In the genomic region with DNA sequence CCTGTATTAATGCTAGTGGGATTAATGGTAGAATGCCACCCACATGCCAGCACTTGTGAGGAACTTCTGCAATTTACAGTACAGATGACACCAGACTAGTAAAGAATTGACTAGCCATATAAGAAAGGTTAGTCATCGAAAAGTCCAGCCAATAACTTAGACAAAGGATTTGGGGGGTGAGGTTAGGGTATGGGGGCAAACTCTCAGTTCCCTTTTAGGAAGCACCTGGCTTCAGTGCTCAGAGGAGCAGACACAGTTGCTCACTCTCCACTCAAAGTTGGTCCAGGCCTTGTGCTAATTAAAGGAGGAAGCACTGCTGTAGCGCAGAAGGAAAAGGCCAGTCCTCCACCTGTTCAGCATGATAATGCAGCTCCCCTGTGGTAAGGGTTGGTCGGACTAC, we compare ENCODE assay signal across 8 cellular contexts. TPM values are rescaled to one million over a fixed set of nuclear protein-coding genes. Genes with fewer than 3 reads are reported as not detected.
DNase-seq lines count a peak whose midpoint lies in the region; ATAC-seq, FAIRE-seq and TF ChIP-seq lines count a peak whose summit lies in the region.

No MANE protein-coding gene starts in this region.

- TF ChIP-seq CTCF in GM12865 (IDR thresholded peaks at IDR 0.05; ENCODE audit: insufficient read depth, low read depth, low read length, missing control alignments) (no peak), GM12878 (IDR thresholded peaks at IDR 0.05 in 2 of 3, conservative IDR thresholded peaks at IDR 0.05 in 1 of 3; ENCODE audit: control insufficient read depth in 2 of 3, extremely low read depth in 1 of 3, insufficient read depth in 1 of 3, low read depth in 3 of 3, low read length in 3 of 3) (no peak), coronary artery (IDR thresholded peaks at IDR 0.05) (no peak)

- H3K4me3 ChIP-seq in GM12865 (ENCODE audit: low read depth, low read length) (no peak overlapping the region), GM12878 (no peak overlapping the region), coronary artery (no peak overlapping the region)

- 17% methylated on average over 3 of the region's 3 CpGs for WGBS in GM12878 (ENCODE audit: insufficient coverage, insufficient replicate concordance, low lambda C conversion rate, missing lambda C conversion rate)

- DNase-seq in GM12865 (ENCODE audit: low read depth) = peak; percentile 79
- peak; percentile 72 for DNase-seq in GM12878 (ENCODE audit: low read depth, low spot score)
- no peak for DNase-seq in glomerular visceral epithelial cell (ENCODE audit: extremely low spot score)
- DNase-seq in anterior cingulate cortex (lab: John Stamatoyannopoulos, UW) = no peak
- DNase-seq in SKM-1 treated with dmso at 0.1 percent for 144 hours (lab: John Stamatoyannopoulos, UW; ENCODE audit: unreplicated experiment) = no peak
- no peak for DNase-seq in coronary artery (ENCODE audit: low spot score)

- SMC1A ChIA-PET in GM12878 (lab: Charles Lee; ENCODE audit: uncharacterized antibody, unreplicated experiment) = interaction anchor here (0.9 to 2.6 kb wide), 5 partner anchors 9 to 16 kb away, joined by 5 to 8 read pairs (median 6); no protein-coding TSS in a partner anchor

- RAD21 ChIA-PET in GM12878 (lab: Charles Lee; ENCODE audit: unreplicated experiment) = interaction anchor here (0.7 to 1.7 kb wide), 3 partner anchors 9 to 16 kb away, joined by 3 to 6 read pairs (median 4); no protein-coding TSS in a partner anchor

- CTCF ChIA-PET in GM12878 (lab: Yijun Ruan, JAX) = interaction anchor here (0.7 to 1.0 kb wide), 4 partner anchors 8 to 132 kb away, joined by 3 to 5 read pairs (median 3); no protein-coding TSS in a partner anchor

- H3K36me3 ChIP-seq in GM12878 (ENCODE audit: control insufficient read depth in 2 of 2, insufficient read depth in 2 of 2, low read length in 1 of 2) = 0 out of 4 replicates have a peak, but pooled peaks cover 0 to 4% of the 10 kb centered on the region in 2 experiments

- TF ChIP-seq EP300 in GM12878 (IDR thresholded peaks at IDR 0.05; ENCODE audit: borderline replicate concordance in 1 of 2, control insufficient read depth in 1 of 2, low read depth in 2 of 2, low read length in 2 of 2) = peak; percentile 81 to 95

- no peaks in the 10 kb centered on the region; the same call in 1 of the 3 replicates for H3K9me3 ChIP-seq in GM12878 (replicated peaks; ENCODE audit: control insufficient read depth, insufficient read depth, low read length)

- no peak overlapping the region for H3K9ac ChIP-seq in GM12878 (ENCODE audit: control insufficient read depth, insufficient read depth, low read length)

- no peaks in the 10 kb centered on the region for H4K20me1 ChIP-seq in GM12878 (ENCODE audit: control insufficient read depth, insufficient read depth)

- 0 out of 2 replicates have a peak, but pooled peaks have one; percentile 2 for TF ChIP-seq RAD21 in GM12878 (IDR thresholded peaks at IDR 0.05; ENCODE audit: insufficient read depth, low read depth, low read length)

- POLR2A ChIA-PET in GM12878 (lab: Charles Lee) = interaction anchor here (1.1 kb wide), 1 partner anchor 16 kb away, joined by 3 read pairs; no protein-coding TSS in a partner anchor

- H3K27ac ChIP-seq in GM12878 (ENCODE audit: control insufficient read depth, insufficient read depth) (peak overlapping the region; percentile 22), coronary artery (no peak overlapping the region)

- H3K4me1 ChIP-seq in GM12878 (ENCODE audit: control insufficient read depth, insufficient read depth, low read length) = peaks cover 38% of the 10 kb centered on the region

- in situ Hi-C loops in GM12878 (cut with MboI) = loop anchor here (5.0 kb wide), 1 partner anchor 52 kb away; no protein-coding TSS in a partner anchor

- H3K79me2 ChIP-seq in GM12878 (ENCODE audit: control insufficient read depth, insufficient read depth, low read length) = peaks cover 7% of the 10 kb centered on the region

- ATAC-seq in GM19468 (IDR thresholded peaks at IDR 0.05; ENCODE audit: extremely low read depth, unreplicated experiment) = peak; percentile 49
- ATAC-seq in HG03196 (IDR thresholded peaks at IDR 0.05; ENCODE audit: unreplicated experiment) = peak; percentile 63
- peak; percentile 87 for ATAC-seq in GM12878

- H2AFZ ChIP-seq in GM12878 (ENCODE audit: control insufficient read depth, low read depth, low read length) = no peak overlapping the region

- peak; percentile 57 for FAIRE-seq in GM12878 (lab: Jason Lieb, UNC)

- TF ChIP-seq POLR2A in GM12878 (IDR thresholded peaks at IDR 0.05; ENCODE audit: low read depth, low read length) = no peak

- H3K27me3 ChIP-seq in GM12878 (replicated peaks in 1 of 2; ENCODE audit: control insufficient read depth in 2 of 2, insufficient read depth in 2 of 2, low read length in 1 of 2) = no peaks in the 10 kb centered on the region

- TSS peak; percentile 42 for BruUV-seq in GM12878 (replicated peaks; lab: Mats Ljungman, UMichigan)

- intact Hi-C loops in GM12878 (cut with micrococcal nuclease; ENCODE audit: unreplicated experiment) = loop anchor here (2.0 to 5.0 kb wide), 2 partner anchors 23 to 73 kb away; no protein-coding TSS in a partner anchor

- H3K4me2 ChIP-seq in GM12878 (ENCODE audit: control insufficient read depth, insufficient read depth) = peak overlapping the region; percentile 21; the same call in 1 of the 2 replicates

TF ChIP-seq in GM12878, 131 proteins besides CTCF, POLR2A, EP300 and RAD21 (continues in another document):
- TF ChIP-seq TCF7 (IDR thresholded peaks at IDR 0.05; ENCODE audit: borderline replicate concordance) = no peak
- peak; percentile 60 for TF ChIP-seq CBFB (IDR thresholded peaks at IDR 0.05; ENCODE audit: low read depth)
- TF ChIP-seq, protein P1, sequence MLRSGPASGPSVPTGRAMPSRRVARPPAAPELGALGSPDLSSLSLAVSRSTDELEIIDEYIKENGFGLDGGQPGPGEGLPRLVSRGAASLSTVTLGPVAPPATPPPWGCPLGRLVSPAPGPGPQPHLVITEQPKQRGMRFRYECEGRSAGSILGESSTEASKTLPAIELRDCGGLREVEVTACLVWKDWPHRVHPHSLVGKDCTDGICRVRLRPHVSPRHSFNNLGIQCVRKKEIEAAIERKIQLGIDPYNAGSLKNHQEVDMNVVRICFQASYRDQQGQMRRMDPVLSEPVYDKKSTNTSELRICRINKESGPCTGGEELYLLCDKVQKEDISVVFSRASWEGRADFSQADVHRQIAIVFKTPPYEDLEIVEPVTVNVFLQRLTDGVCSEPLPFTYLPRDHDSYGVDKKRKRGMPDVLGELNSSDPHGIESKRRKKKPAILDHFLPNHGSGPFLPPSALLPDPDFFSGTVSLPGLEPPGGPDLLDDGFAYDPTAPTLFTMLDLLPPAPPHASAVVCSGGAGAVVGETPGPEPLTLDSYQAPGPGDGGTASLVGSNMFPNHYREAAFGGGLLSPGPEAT (IDR thresholded peaks at IDR 0.05; ENCODE audit: low read depth) = peak; percentile 70
- peak; percentile 70 for TF ChIP-seq ZNF217 (IDR thresholded peaks at IDR 0.05)
- no peak for TF ChIP-seq BRCA1 (IDR thresholded peaks at IDR 0.05; ENCODE audit: low read depth, low read length)
- no peak for TF ChIP-seq NR2C2 (IDR thresholded peaks at IDR 0.05; ENCODE audit: borderline replicate concordance, control insufficient read depth, insufficient read length, low read depth)
- TF ChIP-seq MEF2A (IDR thresholded peaks at IDR 0.05; ENCODE audit: insufficient read depth, low read depth, low read length) = peak; percentile 49; the same call in 1 of the 2 replicates
- no peak for TF ChIP-seq RELA (IDR thresholded peaks at IDR 0.05; ENCODE audit: borderline replicate concordance, partially characterized antibody)
- no peak for TF ChIP-seq HDAC2 (IDR thresholded peaks at IDR 0.05)
- no peak for TF ChIP-seq RBBP5 (conservative IDR thresholded peaks at IDR 0.05)
- TF ChIP-seq SIX5 (IDR thresholded peaks at IDR 0.05; ENCODE audit: low read depth, low read length, severe bottlenecking) = no peak

RNA-seq across cellular contexts. Expression of a gene that starts 25.2 kb away (rescaled TPM):
- total RNA-seq in GM12878 (2013; cell fraction: nucleolus; rRNA removed) = 42.4 and 49.4 TPM in 2 replicates
- 16.9 and 21.1 TPM in 2 replicates for total RNA-seq in GM12878 (2014; rRNA removed)
- 19.6 and 20.8 TPM in 2 replicates for total RNA-seq in GM12878 (2014; rRNA removed; fragmentation: Illumina TruSeq; extraction: Trizol)
- 26.6 and 27.2 TPM in 2 replicates for total RNA-seq in GM12878 (2021)
- 4.6 TPM for polyA plus RNA-seq in GM12878 (2011; ENCODE audit: low read depth)
- polyA plus RNA-seq in GM12878 (2011; rRNA removed) = 16.6 and 23.8 TPM in 2 replicates
- 13.3 and 15.2 TPM in 2 replicates for polyA plus RNA-seq in GM12878 (2011; cell fraction: cytosol; rRNA removed)
- polyA plus RNA-seq in GM12878 (2011; cell fraction: nucleus; rRNA removed) = 6.9 and 7.3 TPM in 2 replicates
- polyA plus RNA-seq in GM12878 (2012) = 4.8 and 5.8 TPM in 2 replicates
- polyA plus RNA-seq in GM12878 (2014; fragmentation: Illumina TruSeq; extraction: Trizol) = 13.6 and 17.5 TPM in 2 replicates
- 10 to 100 TPM in 1 of 2 experiments, 1 to 10 TPM in 1; 5.7 to 19.6 TPM for polyA plus RNA-seq in GM12878 (2014; fragmentation: Nextera tagmentation; extraction: Ambion mirVana)
- 8.5 and 10.9 TPM in 2 replicates for polyA plus RNA-seq in GM12878 (2014; rRNA removed)
- 10 to 100 TPM in 1 of 2 experiments, 1 to 10 TPM in 1; 2.9 to 16.6 TPM for polyA plus RNA-seq in GM12878 (2016; fragmentation: Nextera tagmentation; extraction: Ambion mirVana)
- polyA minus RNA-seq in GM12878 (2011; rRNA and poly(A)+ RNA removed) = 57.4 and 63.6 TPM in 2 replicates
- polyA minus RNA-seq in GM12878 (2011; cell fraction: cytosol; rRNA and poly(A)+ RNA removed) = 19.1 and 24.2 TPM in 2 replicates
- 10.2 and 14.4 TPM in 2 replicates for polyA minus RNA-seq in GM12878 (2011; cell fraction: nucleus; rRNA and poly(A)+ RNA removed)

Comparison
In these comparisons a context has a peak if more than half of its experiments do, and no peak if none do; other contexts are left out.
1. DNase-seq: peak in GM12865 (single experiment) and GM12878 (single experiment); none in glomerular visceral epithelial cell (single experiment), anterior cingulate cortex (0 of 58), SKM-1 treated with dmso at 0.1 percent for 144 hours (single experiment) and coronary artery (single experiment).
2. Peak in every context shown above with its lines, with median percentiles within 50 percentile points of each other: ATAC-seq.